ENCODE assay signal across 23 cellular contexts in the genomic region with DNA sequence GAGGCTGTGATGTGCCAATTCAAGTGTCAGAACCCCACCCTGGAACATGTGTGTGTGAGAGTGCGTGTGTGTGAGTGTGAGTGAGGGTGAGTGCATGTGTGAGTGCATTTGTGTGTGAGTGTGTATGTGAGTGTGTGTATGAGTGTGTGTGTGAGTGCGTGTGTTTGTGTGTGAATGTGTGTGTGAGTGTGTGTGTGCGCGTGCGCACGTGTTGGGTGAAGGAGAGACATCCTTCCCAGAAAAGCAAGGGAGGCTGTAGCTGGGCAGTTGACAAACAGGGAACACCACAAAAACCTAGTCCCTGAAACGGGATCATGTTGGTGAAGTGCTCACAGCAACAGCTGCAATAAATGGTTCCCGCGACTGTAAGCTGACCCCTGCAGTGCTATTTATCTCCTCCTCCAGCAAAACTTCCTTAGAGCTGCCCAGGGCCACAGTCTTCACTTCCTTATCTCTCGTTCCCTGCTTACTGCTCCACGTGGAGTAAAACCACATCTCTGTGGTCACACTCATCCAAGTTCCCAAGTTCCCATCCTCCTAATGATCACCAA. TPM values are rescaled to one million over a fixed set of nuclear protein-coding genes. Genes with fewer than 3 reads are reported as not detected.
DNase-seq lines count a peak whose midpoint lies in the region; ATAC-seq, FAIRE-seq and TF ChIP-seq lines count a peak whose summit lies in the region.
"Had no signal": no experiment of that assay in that cellular context is flagged by ENCODE, and none has a peak within 500 bp of the region (broad histone marks: within the 10 kb centered on the region; RNA-seq: fewer than 3 reads in every experiment).

No MANE protein-coding gene starts in this region.

- RAD21 ChIA-PET in GM12878 (lab: Charles Lee; ENCODE audit: unreplicated experiment), result no interaction called here

- no TSS peak for BruUV-seq in GM12878 (replicated peaks; lab: Mats Ljungman, UMichigan)

- no peaks in the 10 kb centered on the region for H3K4me1 ChIP-seq in GM12878 (ENCODE audit: control insufficient read depth, insufficient read depth, low read length)
- H3K4me1 ChIP-seq in suprapubic skin, result peaks cover 2% of the 10 kb centered on the region
- H3K4me1 ChIP-seq: HAP-1, pancreas had no signal

- H3K9me3 Mint-ChIP-seq in activated T-cell treated with anti-CD3 and anti-CD28 coated beads, Interleukin-2, amount 50 U/mL, for 24 hours, result no peaks in the 10 kb centered on the region
- H3K9me3 Mint-ChIP-seq in activated T-cell treated with anti-CD3 and anti-CD28 coated beads, Interleukin-2, amount 50 U/mL, for 72 hours, result no peaks in the 10 kb centered on the region
- H3K9me3 Mint-ChIP-seq: activated CD8-positive, alpha-beta T cell treated with anti-CD3 and anti-CD28 coated beads for 36 hours; activated naive CD8-positive, alpha-beta T cell treated with anti-CD3 and anti-CD28 coated beads, Interleukin-2, amount 10 ng/mL, durations not matched to agents 7 days and 5 days; activated T-helper 1 cell treated with anti-CD3 and anti-CD28 coated beads, Interleukin-12 subunit alpha, Interleukin-12 subunit beta, Interleukin-2, Interleukin-4 antibody, amounts not matched to agents 30 ng/mL and 10 ng/mL and 1 ng/mL, durations not matched to agents 14 hours and 24 hours and 36 hours had no signal

- SMC1A ChIA-PET in GM12878 (lab: Charles Lee; ENCODE audit: uncharacterized antibody, unreplicated experiment), result no interaction called here

- H3K9me3 ChIP-seq in GM12878 (replicated peaks; ENCODE audit: control insufficient read depth, insufficient read depth, low read length) (no peaks in the 10 kb centered on the region; the same call in 2 of the 3 replicates), suprapubic skin (no peaks in the 10 kb centered on the region)
- H3K9me3 ChIP-seq: HAP-1, pancreas had no signal

- no peaks in the 10 kb centered on the region for H4K20me1 ChIP-seq in GM12878 (ENCODE audit: control insufficient read depth, insufficient read depth)

- in situ Hi-C loops in GM12878 (cut with MboI), result no loop called here

- H3K36me3 Mint-ChIP-seq in activated T-cell treated with anti-CD3 and anti-CD28 coated beads, Interleukin-2, amount 50 U/mL, for 24 hours (ENCODE audit: low read depth), result no peaks in the 10 kb centered on the region
- no peaks in the 10 kb centered on the region for H3K36me3 Mint-ChIP-seq in activated T-cell treated with anti-CD3 and anti-CD28 coated beads, Interleukin-2, amount 50 U/mL, for 72 hours (ENCODE audit: insufficient read depth in 2 of 2)
- H3K36me3 Mint-ChIP-seq: activated naive CD8-positive, alpha-beta T cell treated with anti-CD3 and anti-CD28 coated beads, Interleukin-2, amount 10 ng/mL, durations not matched to agents 7 days and 5 days; brain had no signal

- H3K36me3 ChIP-seq in GM12878 (ENCODE audit: control insufficient read depth in 2 of 2, insufficient read depth in 2 of 2, low read length in 1 of 2) (no peaks in the 10 kb centered on the region), suprapubic skin (no peaks in the 10 kb centered on the region)
- H3K36me3 ChIP-seq: HAP-1, pancreas had no signal

- H3K4me2 ChIP-seq in GM12878 (ENCODE audit: control insufficient read depth, insufficient read depth), result no peak overlapping the region

- no peak for FAIRE-seq in GM12878 (lab: Jason Lieb, UNC)
- FAIRE-seq: D721Med, pancreas, RCC 7860 had no signal

- WGBS in GM12878 (ENCODE audit: insufficient coverage, insufficient replicate concordance, low lambda C conversion rate, missing lambda C conversion rate), result 56% methylated on average over 11 of the region's 11 CpGs
- WGBS in suprapubic skin, result 71% methylated on average over 11 of the region's 11 CpGs

- H3K27ac ChIP-seq in GM12878 (ENCODE audit: control insufficient read depth, insufficient read depth) (no peak overlapping the region), suprapubic skin (no peak overlapping the region)
- H3K27ac ChIP-seq: pancreas, skin epidermis, VCaP had no signal

- no peak overlapping the region for H3K9ac ChIP-seq in GM12878 (ENCODE audit: control insufficient read depth, insufficient read depth, low read length)

- TF ChIP-seq EP300 in GM12878 (IDR thresholded peaks at IDR 0.05; ENCODE audit: borderline replicate concordance in 1 of 2, control insufficient read depth in 1 of 2, low read depth in 2 of 2, low read length in 2 of 2) (no peak), suprapubic skin (IDR thresholded peaks at IDR 0.05) (no peak)

- H3K4me3 ChIP-seq in NB4 (ENCODE audit: low read depth, low read length) (no peak overlapping the region), GM12878 (no peak overlapping the region), suprapubic skin (no peak overlapping the region)
- H3K4me3 ChIP-seq: HAP-1, pancreas, skin epidermis had no signal

- TF ChIP-seq POLR2A in NB4 (IDR thresholded peaks at IDR 0.05; ENCODE audit: extremely low read depth, insufficient read length), result no peak
- TF ChIP-seq POLR2A in GM12878 (IDR thresholded peaks at IDR 0.05; ENCODE audit: low read depth, low read length), result no peak
- TF ChIP-seq POLR2A in suprapubic skin (IDR thresholded peaks at IDR 0.05), result no peak

- no peak overlapping the region for H3K4me3 Mint-ChIP-seq in activated T-cell treated with anti-CD3 and anti-CD28 coated beads, Interleukin-2, amount 50 U/mL, for 24 hours
- no peak overlapping the region for H3K4me3 Mint-ChIP-seq in activated T-cell treated with anti-CD3 and anti-CD28 coated beads, Interleukin-2, amount 50 U/mL, for 72 hours
- H3K4me3 Mint-ChIP-seq: activated CD8-positive, alpha-beta T cell treated with anti-CD3 and anti-CD28 coated beads for 36 hours; activated naive CD8-positive, alpha-beta T cell treated with anti-CD3 and anti-CD28 coated beads, Interleukin-2, amount 10 ng/mL, durations not matched to agents 7 days and 5 days; activated T-helper 1 cell treated with anti-CD3 and anti-CD28 coated beads, Interleukin-12 subunit alpha, Interleukin-12 subunit beta, Interleukin-2, Interleukin-4 antibody, amounts not matched to agents 30 ng/mL and 10 ng/mL and 1 ng/mL, durations not matched to agents 14 hours and 24 hours and 36 hours; brain had no signal

- TF ChIP-seq RAD21 in GM12878 (IDR thresholded peaks at IDR 0.05; ENCODE audit: insufficient read depth, low read depth, low read length), result no peak

- TF ChIP-seq CTCF in NB4 (IDR thresholded peaks at IDR 0.05; ENCODE audit: low read depth, low read length) (no peak), GM12878 (IDR thresholded peaks at IDR 0.05 in 2 of 3, conservative IDR thresholded peaks at IDR 0.05 in 1 of 3; ENCODE audit: control insufficient read depth in 2 of 3, extremely low read depth in 1 of 3, insufficient read depth in 1 of 3, low read depth in 3 of 3, low read length in 3 of 3) (no peak), suprapubic skin (IDR thresholded peaks at IDR 0.05) (no peak)

- H3K27me3 ChIP-seq in GM12878 (replicated peaks in 1 of 2; ENCODE audit: control insufficient read depth in 2 of 2, insufficient read depth in 2 of 2, low read length in 1 of 2), result no peaks in the 10 kb centered on the region; a peak in 1 of 4 replicates
- peaks cover 41% of the 10 kb centered on the region for H3K27me3 ChIP-seq in suprapubic skin
- H3K27me3 ChIP-seq: pancreas had no signal

- H2AFZ ChIP-seq in GM12878 (ENCODE audit: control insufficient read depth, low read depth, low read length), result no peak overlapping the region

- POLR2A ChIA-PET in GM12878 (lab: Charles Lee), result no interaction called here

- ATAC-seq in activated T-cell treated with anti-CD3 and anti-CD28 coated beads, Interleukin-2, amount 50 U/mL, for 72 hours (replicated peaks in 1 of 2), result no peak
- ATAC-seq in GM12878, result no peak
- ATAC-seq: activated CD8-positive, alpha-beta T cell treated with anti-CD3 and anti-CD28 coated beads for 36 hours; pancreas had no signal

- H3K79me2 ChIP-seq in GM12878 (ENCODE audit: control insufficient read depth, insufficient read depth, low read length), result no peaks in the 10 kb centered on the region

- no peak overlapping the region for H3K27ac Mint-ChIP-seq in activated T-cell treated with anti-CD3 and anti-CD28 coated beads, Interleukin-2, amount 50 U/mL, for 24 hours
- H3K27ac Mint-ChIP-seq in activated T-cell treated with anti-CD3 and anti-CD28 coated beads, Interleukin-2, amount 50 U/mL, for 72 hours, result no peak overlapping the region
- H3K27ac Mint-ChIP-seq: activated CD8-positive, alpha-beta T cell treated with anti-CD3 and anti-CD28 coated beads for 36 hours; activated naive CD8-positive, alpha-beta T cell treated with anti-CD3 and anti-CD28 coated beads, Interleukin-2, amount 10 ng/mL, durations not matched to agents 7 days and 5 days; activated T-helper 1 cell treated with anti-CD3 and anti-CD28 coated beads, Interleukin-12 subunit alpha, Interleukin-12 subunit beta, Interleukin-2, Interleukin-4 antibody, amounts not matched to agents 30 ng/mL and 10 ng/mL and 1 ng/mL, durations not matched to agents 14 hours and 24 hours and 36 hours; brain had no signal

- peak; percentile 8 for DNase-seq in activated T-cell treated with anti-CD3 and anti-CD28 coated beads, Interleukin-2, amount 50 U/mL, for 24 hours
- no peak for DNase-seq in activated T-cell treated with anti-CD3 and anti-CD28 coated beads, Interleukin-2, amount 50 U/mL, for 72 hours
- DNase-seq in NB4 (ENCODE audit: low read depth), result peak; percentile 26
- DNase-seq in GM12878 (ENCODE audit: low read depth, low spot score), result no peak
- peak; percentile 15 to 38 for DNase-seq in suprapubic skin (ENCODE audit: low spot score in 2 of 2)
- DNase-seq in NCI-H2081 treated with DMSO at 0.1 percent for 48 hours (lab: John Stamatoyannopoulos, UW), result no peak
- DNase-seq in retina, result no peak
- DNase-seq in dermis blood vessel endothelial cell, result no peak
- DNase-seq: activated CD8-positive, alpha-beta T cell treated with anti-CD3 and anti-CD28 coated beads for 36 hours; activated naive CD8-positive, alpha-beta T cell treated with anti-CD3 and anti-CD28 coated beads, Interleukin-2, amount 10 ng/mL, durations not matched to agents 7 days and 5 days; erythroblast; Karpas-422; NCI-H1417 treated with DMSO at 0.1 percent for 48 hours; pancreas; stimulated activated CD4-positive, alpha-beta T cell treated with anti-CD3 and anti-CD28 coated beads, Interleukin-4, amount 100 ng/mL, for 4 hours; stimulated activated CD8-positive, alpha-beta memory T cell treated with anti-CD3 and anti-CD28 coated beads, Interleukin-4, amount 100 ng/mL, for 48 hours had no signal

- no peaks in the 10 kb centered on the region for H3K4me1 Mint-ChIP-seq in activated T-cell treated with anti-CD3 and anti-CD28 coated beads, Interleukin-2, amount 50 U/mL, for 24 hours (ENCODE audit: low read depth)
- no peaks in the 10 kb centered on the region for H3K4me1 Mint-ChIP-seq in activated T-cell treated with anti-CD3 and anti-CD28 coated beads, Interleukin-2, amount 50 U/mL, for 72 hours (ENCODE audit: low read depth)
- H3K4me1 Mint-ChIP-seq: activated naive CD8-positive, alpha-beta T cell treated with anti-CD3 and anti-CD28 coated beads, Interleukin-2, amount 10 ng/mL, durations not matched to agents 7 days and 5 days had no signal

- intact Hi-C loops in GM12878 (cut with micrococcal nuclease; ENCODE audit: unreplicated experiment), result no loop called here

- peaks cover 34% of the 10 kb centered on the region for H3K27me3 Mint-ChIP-seq in activated T-cell treated with anti-CD3 and anti-CD28 coated beads, Interleukin-2, amount 50 U/mL, for 24 hours
- no peaks in the 10 kb centered on the region for H3K27me3 Mint-ChIP-seq in activated T-cell treated with anti-CD3 and anti-CD28 coated beads, Interleukin-2, amount 50 U/mL, for 72 hours (ENCODE audit: low read depth)

- CTCF ChIA-PET in GM12878 (lab: Yijun Ruan, JAX), result no interaction called here

RNA-seq across cellular contexts. Expression of gene RPL38, which starts 40.1 kb away (rescaled TPM):
- 1,000 to 10,000 TPM; 1,255 to 1,305 TPM for total RNA-seq in activated T-cell treated with anti-CD3 and anti-CD28 coated beads, Interleukin-2, amount 50 U/mL, for 72 hours
- total RNA-seq in GM12878 (2013; cell fraction: nucleolus; rRNA removed), result 157 and 160 TPM in 2 replicates
- 3,474 and 3,658 TPM in 2 replicates for total RNA-seq in GM12878 (2014; rRNA removed)
- 2,756 and 2,777 TPM in 2 replicates for total RNA-seq in GM12878 (2014; rRNA removed; fragmentation: Illumina TruSeq; extraction: Trizol)
- total RNA-seq in GM12878 (2021), result 1,318 and 1,414 TPM in 2 replicates
- polyA plus RNA-seq in GM12878 (2011; ENCODE audit: low read depth), result 1,426 TPM
- 1,375 and 1,634 TPM in 2 replicates for polyA plus RNA-seq in GM12878 (2011; rRNA removed)
- 350 and 2,010 TPM in 2 replicates for polyA plus RNA-seq in GM12878 (2011; cell fraction: cytosol; rRNA removed)
- polyA plus RNA-seq in GM12878 (2011; cell fraction: nucleus; rRNA removed), result 901 and 1,479 TPM in 2 replicates
- polyA plus RNA-seq in GM12878 (2012), result 5,418 and 5,579 TPM in 2 replicates
- 1,052 and 1,828 TPM in 2 replicates for polyA plus RNA-seq in GM12878 (2014; fragmentation: Illumina TruSeq; extraction: Trizol)
- polyA plus RNA-seq in GM12878 (2014; fragmentation: Nextera tagmentation; extraction: Ambion mirVana), result 1,000 to 10,000 TPM; 2,918 to 3,855 TPM
- 4,938 and 5,822 TPM in 2 replicates for polyA plus RNA-seq in GM12878 (2014; rRNA removed)
- polyA plus RNA-seq in GM12878 (2016; fragmentation: Nextera tagmentation; extraction: Ambion mirVana), result 1,000 to 10,000 TPM; 2,421 to 2,570 TPM
- polyA minus RNA-seq in GM12878 (2011; rRNA and poly(A)+ RNA removed), result 1,625 and 2,002 TPM in 2 replicates
- polyA minus RNA-seq in GM12878 (2011; cell fraction: cytosol; rRNA and poly(A)+ RNA removed), result 442 and 456 TPM in 2 replicates
- polyA minus RNA-seq in GM12878 (2011; cell fraction: nucleus; rRNA and poly(A)+ RNA removed), result 137 and 144 TPM in 2 replicates
- 1,000 to 10,000 TPM in 1 of 4 donors, 100 to 1,000 TPM in 3; 565 to 1,273 (median 679) TPM for total RNA-seq in suprapubic skin
- 625 and 929 TPM in 2 replicates for total RNA-seq in dermis blood vessel endothelial cell

RNA-seq across cellular contexts. Expression of gene TTYH2, which starts 50.0 kb away (rescaled TPM):
- total RNA-seq in activated T-cell treated with anti-CD3 and anti-CD28 coated beads, Interleukin-2, amount 50 U/mL, for 72 hours, result 1 to 10 TPM; 5.3 to 7.2 TPM
- 149 and 160 TPM in 2 replicates for total RNA-seq in GM12878 (2013; cell fraction: nucleolus; rRNA removed)
- total RNA-seq in GM12878 (2014; rRNA removed) (9.7 and 10.7 TPM in 2 replicates), GM12878 (2014; rRNA removed; fragmentation: Illumina TruSeq; extraction: Trizol) (4.2 and 4.4 TPM in 2 replicates), GM12878 (2021) (7.7 and 8.5 TPM in 2 replicates), suprapubic skin (10 to 100 TPM in 1 of 4 donors, 1 to 10 TPM in 3; 5.7 to 12.0 (median 8.2) TPM), dermis blood vessel endothelial cell (0.70 and 2.2 TPM in 2 replicates)
- polyA plus RNA-seq in GM12878 (2011; ENCODE audit: low read depth), result 2.5 TPM
- polyA plus RNA-seq in GM12878 (2011; rRNA removed) (14.1 and 25.2 TPM in 2 replicates), GM12878 (2014; fragmentation: Illumina TruSeq; extraction: Trizol) (5.8 and 6.6 TPM in 2 replicates), GM12878 (2014; fragmentation: Nextera tagmentation; extraction: Ambion mirVana) (under 1 TPM; 0.26 to 0.47 TPM), GM12878 (2014; rRNA removed) (9.9 and 10.4 TPM in 2 replicates), GM12878 (2016; fragmentation: Nextera tagmentation; extraction: Ambion mirVana) (1 to 10 TPM; 6.5 to 6.7 TPM)
- 24.7 and 32.7 TPM in 2 replicates for polyA plus RNA-seq in GM12878 (2011; cell fraction: cytosol; rRNA removed)
- 99.0 and 109 TPM in 2 replicates for polyA plus RNA-seq in GM12878 (2011; cell fraction: nucleus; rRNA removed)
- polyA plus RNA-seq in GM12878 (2012), result 3.8 and 5.7 TPM in 2 replicates
- 24.1 and 32.2 TPM in 2 replicates for polyA minus RNA-seq in GM12878 (2011; rRNA and poly(A)+ RNA removed)
- polyA minus RNA-seq in GM12878 (2011; cell fraction: cytosol; rRNA and poly(A)+ RNA removed), result 5.4 and 7.2 TPM in 2 replicates
- polyA minus RNA-seq in GM12878 (2011; cell fraction: nucleus; rRNA and poly(A)+ RNA removed), result 20.9 and 23.5 TPM in 2 replicates

Comparison
In these comparisons a context has a peak if more than half of its experiments do, and no peak if none do; other contexts are left out.
1. DNase-seq: peak in activated T-cell treated with anti-CD3 and anti-CD28 coated beads, Interleukin-2, amount 50 U/mL, for 24 hours (single experiment), NB4 (single experiment) and suprapubic skin (2 of 2); none in activated T-cell treated with anti-CD3 and anti-CD28 coated beads, Interleukin-2, amount 50 U/mL, for 72 hours (0 of 2), GM12878 (single experiment), NCI-H2081 treated with DMSO at 0.1 percent for 48 hours (single experiment), retina (single experiment) and dermis blood vessel endothelial cell (single experiment).